ENCODE assay signal across 23 cellular contexts in genomic region chr19:54454781-54455675, GRCh38. TPM values are rescaled to one million over a fixed set of nuclear protein-coding genes. Genes with fewer than 3 reads are reported as not detected.
"Had no signal": no experiment of that assay in that cellular context is flagged by ENCODE, and none has a peak within 500 bp of the region (broad histone marks: within the 10 kb centered on the region; RNA-seq: fewer than 3 reads in every experiment).

No MANE protein-coding gene starts in this region.

- H3K27ac ChIP-seq: cardiac muscle cell, neutrophil, parathyroid adenoma, spleen, thoracic aorta, upper lobe of left lung had no signal

- ATAC-seq: activated CD8-positive, alpha-beta memory T cell treated with anti-CD3 and anti-CD28 coated beads, Interleukin-2, amount 10 ng/mL, durations not matched to agents 7 days and 5 days; left ventricle myocardium superior; stimulated activated memory B cell treated with anti-CD40 and anti-IgM and Interleukin-4, amounts not matched to agents 10 μg/mL and 1 μg/mL and 100 μg/mL, for 72 hours; T-cell had no signal

- H3K9ac ChIP-seq: parathyroid adenoma had no signal

- H3K27ac Mint-ChIP-seq: activated CD4-positive, alpha-beta memory T cell treated with anti-CD3 and anti-CD28 coated beads, Interleukin-2, amount 10 ng/mL, durations not matched to agents 7 days and 5 days; activated CD8-positive, alpha-beta memory T cell treated with anti-CD3 and anti-CD28 coated beads, Interleukin-2, amount 10 ng/mL, durations not matched to agents 7 days and 5 days; activated naive CD8-positive, alpha-beta T cell treated with anti-CD3 and anti-CD28 coated beads for 36 hours; stimulated activated memory B cell treated with anti-CD40 and anti-IgM and Interleukin-4, amounts not matched to agents 10 μg/mL and 1 μg/mL and 100 μg/mL, for 72 hours; T-cell had no signal

- H2AFZ ChIP-seq: parathyroid adenoma had no signal

- H3K27me3 Mint-ChIP-seq: activated CD4-positive, alpha-beta memory T cell treated with anti-CD3 and anti-CD28 coated beads, Interleukin-2, amount 10 ng/mL, durations not matched to agents 7 days and 5 days; activated CD8-positive, alpha-beta memory T cell treated with anti-CD3 and anti-CD28 coated beads, Interleukin-2, amount 10 ng/mL, durations not matched to agents 7 days and 5 days; activated naive CD8-positive, alpha-beta T cell treated with anti-CD3 and anti-CD28 coated beads for 36 hours; naive B cell; stimulated activated memory B cell treated with anti-CD40 and anti-IgM and Interleukin-4, amounts not matched to agents 10 μg/mL and 1 μg/mL and 100 μg/mL, for 72 hours; T-cell had no signal

- H3K4me3 ChIP-seq: cardiac muscle cell, spleen, thoracic aorta, upper lobe of left lung had no signal

- H3K27me3 ChIP-seq: cardiac muscle cell, neutrophil, spleen, upper lobe of left lung had no signal

- H3K4me3 Mint-ChIP-seq: activated CD4-positive, alpha-beta memory T cell treated with anti-CD3 and anti-CD28 coated beads, Interleukin-2, amount 10 ng/mL, durations not matched to agents 7 days and 5 days; activated CD8-positive, alpha-beta memory T cell treated with anti-CD3 and anti-CD28 coated beads, Interleukin-2, amount 10 ng/mL, durations not matched to agents 7 days and 5 days; activated naive CD8-positive, alpha-beta T cell treated with anti-CD3 and anti-CD28 coated beads for 36 hours; stimulated activated memory B cell treated with anti-CD40 and anti-IgM and Interleukin-4, amounts not matched to agents 10 μg/mL and 1 μg/mL and 100 μg/mL, for 72 hours; T-cell had no signal

- DNase-seq: activated CD4-positive, alpha-beta memory T cell treated with anti-CD3 and anti-CD28 coated beads, Interleukin-2, amount 10 ng/mL, durations not matched to agents 7 days and 5 days; activated CD4-positive, alpha-beta T cell treated with anti-CD3 and anti-CD28 coated beads for 48 hours; activated CD4-positive, CD25-positive, alpha-beta regulatory T cell; activated CD8-positive, alpha-beta memory T cell treated with anti-CD3 and anti-CD28 coated beads, Interleukin-2, amount 10 ng/mL, durations not matched to agents 7 days and 5 days; activated naive CD4-positive, alpha-beta T cell; activated naive CD8-positive, alpha-beta T cell treated with anti-CD3 and anti-CD28 coated beads for 36 hours; amniotic stem cell; erythroblast; kidney glomerular epithelial cell; left ventricle myocardium superior; naive B cell; spleen; stimulated activated CD4-positive, alpha-beta T cell treated with anti-CD3 and anti-CD28 coated beads, Interleukin-4, amount 100 ng/mL, for 4 hours; T-cell; T-helper 9 cell had no signal

- H3K9me3 ChIP-seq: neutrophil, spleen, thoracic aorta, upper lobe of left lung had no signal

- H3K9me3 Mint-ChIP-seq: activated CD4-positive, alpha-beta memory T cell treated with anti-CD3 and anti-CD28 coated beads, Interleukin-2, amount 10 ng/mL, durations not matched to agents 7 days and 5 days; activated naive CD8-positive, alpha-beta T cell treated with anti-CD3 and anti-CD28 coated beads for 36 hours; naive B cell; stimulated activated memory B cell treated with anti-CD40 and anti-IgM and Interleukin-4, amounts not matched to agents 10 μg/mL and 1 μg/mL and 100 μg/mL, for 72 hours; T-cell had no signal

RNA-seq across cellular contexts. Expression of gene LENG9, which starts 8.6 kb away (rescaled TPM):
- polyA plus RNA-seq: cardiac muscle cell had no signal

RNA-seq across cellular contexts. Expression of gene CDC42EP5, which starts 18.1 kb away (rescaled TPM):
- total RNA-seq: activated CD4-positive, alpha-beta memory T cell treated with anti-CD3 and anti-CD28 coated beads, Interleukin-2, amount 10 ng/mL, durations not matched to agents 7 days and 5 days; mononuclear cell had no signal

RNA-seq across cellular contexts. Expression of gene TTYH1, which starts 39.8 kb away (rescaled TPM):
- total RNA-seq: cardiac muscle cell, renal cortical epithelial cell, thoracic aorta, upper lobe of left lung had no signal

RNA-seq across cellular contexts. Expression of gene LAIR2, which starts 47.6 kb away (rescaled TPM):
- total RNA-seq: cardiac muscle cell, left ventricle myocardium superior, renal cortical epithelial cell, thoracic aorta, upper lobe of left lung had no signal
- polyA plus RNA-seq: cardiac muscle cell had no signal
